Comparison of ENCODE assay signal across 1 cellular context in the genomic region with DNA sequence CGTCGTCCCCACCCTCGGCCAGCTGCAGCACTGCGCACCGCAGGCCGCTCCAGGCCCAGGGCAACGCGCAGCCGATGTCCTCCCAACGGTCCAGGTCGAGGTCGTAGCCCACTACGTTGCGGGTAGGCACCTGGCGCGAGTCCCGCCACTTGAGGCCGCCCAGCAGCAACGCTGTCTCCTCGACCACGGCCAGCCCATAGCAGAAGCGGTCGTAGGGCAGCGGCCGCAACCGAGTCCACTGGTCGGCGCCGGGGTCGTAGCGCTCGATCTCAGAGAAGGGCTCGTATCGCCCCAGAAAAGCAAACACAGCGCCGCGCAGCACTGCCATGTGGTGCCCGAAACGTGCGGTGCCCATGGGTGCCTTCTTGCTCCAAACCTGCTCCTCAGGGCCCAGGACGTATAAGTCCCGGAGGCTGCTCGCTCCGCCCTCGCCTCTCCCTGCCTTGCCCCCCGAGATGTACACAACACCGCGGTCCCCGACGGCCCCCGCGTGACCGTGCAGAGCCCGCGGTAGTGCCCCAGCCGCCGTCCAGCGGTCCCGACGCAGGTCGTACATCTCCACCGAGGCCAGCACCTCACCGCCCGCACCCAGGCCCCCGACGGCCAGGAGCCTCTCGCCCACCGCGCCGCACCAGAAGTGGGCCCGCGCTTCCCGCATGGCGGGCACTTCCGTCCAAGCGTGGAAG.
TF ChIP-seq lines count a peak whose summit lies in the region.

No MANE protein-coding gene starts in this region.

TF ChIP-seq in endothelial cell of umbilical vein, 7 proteins besides CTCF, POLR2A, EP300 and RAD21:
- TF ChIP-seq JUN (IDR thresholded peaks at IDR 0.05; ENCODE audit: borderline replicate concordance, insufficient read depth, insufficient read length, low read depth), result no peak
- TF ChIP-seq MYC (IDR thresholded peaks at IDR 0.05; ENCODE audit: low read depth, low read length), result no peak
- no peak for TF ChIP-seq FOS (IDR thresholded peaks at IDR 0.05; ENCODE audit: borderline replicate concordance, insufficient read depth, low read length)
- TF ChIP-seq POLR2AphosphoS5 (IDR thresholded peaks at IDR 0.05; ENCODE audit: insufficient read depth, low read depth, low read length), result no peak
- TF ChIP-seq, protein P1, sequence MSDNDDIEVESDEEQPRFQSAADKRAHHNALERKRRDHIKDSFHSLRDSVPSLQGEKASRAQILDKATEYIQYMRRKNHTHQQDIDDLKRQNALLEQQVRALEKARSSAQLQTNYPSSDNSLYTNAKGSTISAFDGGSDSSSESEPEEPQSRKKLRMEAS (IDR thresholded peaks at IDR 0.05; ENCODE audit: insufficient read depth, insufficient read length), result no peak
- no peak for TF ChIP-seq EZH2 (IDR thresholded peaks at IDR 0.05; ENCODE audit: borderline replicate concordance, low read depth, low read length, severe bottlenecking)
- no peak for TF ChIP-seq GATA2 (IDR thresholded peaks at IDR 0.05; ENCODE audit: insufficient read depth, insufficient read length, low read depth, low read length)
